In the genomic region with DNA sequence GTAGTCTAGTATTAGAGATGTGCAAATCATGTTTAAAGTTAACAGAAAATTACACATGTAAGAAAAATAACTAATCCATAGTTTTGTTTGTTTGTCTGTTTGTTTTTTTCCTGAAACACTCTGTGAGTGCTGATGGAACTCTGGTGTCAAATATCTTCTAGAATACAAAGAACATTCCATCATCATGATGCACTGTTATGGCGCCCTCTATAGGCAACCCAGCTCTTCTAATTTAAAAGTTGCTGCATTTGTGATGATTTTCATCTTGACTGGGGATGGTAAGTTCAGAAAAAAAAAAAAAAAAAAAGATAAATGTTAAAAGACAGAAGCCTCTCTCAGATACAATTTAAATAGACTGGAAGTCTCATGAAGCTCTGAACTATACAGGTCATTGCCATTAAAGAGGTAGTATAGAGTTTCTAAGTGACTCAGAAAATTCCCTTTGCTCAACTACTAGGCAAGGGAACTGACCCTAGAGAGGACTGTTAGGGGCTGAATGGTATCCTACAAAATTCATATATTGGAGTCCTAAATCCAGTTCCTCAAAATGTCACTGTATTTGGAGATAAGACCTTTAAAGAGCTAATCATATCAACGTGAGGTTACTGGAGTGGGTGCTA, we compare ENCODE assay signal across 11 cellular contexts.
DNase-seq lines count a peak whose midpoint lies in the region; ATAC-seq, FAIRE-seq and TF ChIP-seq lines count a peak whose summit lies in the region.
"Had no signal": no experiment of that assay in that cellular context is flagged by ENCODE, and none has a peak within 500 bp of the region (broad histone marks: within the 10 kb centered on the region; RNA-seq: fewer than 3 reads in every experiment).

No MANE protein-coding gene starts in this region.

- no peak for FAIRE-seq in RCC 7860 (lab: Jason Lieb, UNC)

- peaks cover 5% of the 10 kb centered on the region for H3K9me3 ChIP-seq in Karpas-422 (ENCODE audit: low read length)
- no peaks in the 10 kb centered on the region for H3K9me3 ChIP-seq in left lung
- H3K9me3 ChIP-seq: ovary had no signal

- H4K20me1 ChIP-seq in Karpas-422 (ENCODE audit: insufficient read depth, low read depth, low read length): no peaks in the 10 kb centered on the region

- peak; percentile 75 for DNase-seq in DMS53 (lab: John Stamatoyannopoulos, UW)
- DNase-seq in Karpas-422: peak; percentile 59
- DNase-seq in brain pericyte (ENCODE audit: low read depth, low spot score): peak; percentile 5
- DNase-seq in left lung: no peak
- DNase-seq in activated CD4-positive, alpha-beta T cell treated with anti-CD3 and anti-CD28 coated beads, Interleukin-2, amount 50 U/mL, for 48 hours: no peak
- DNase-seq in RCC 7860 (ENCODE audit: low spot score): no peak
- DNase-seq in C1 segment of cervical spinal cord (lab: John Stamatoyannopoulos, UW): no peak
- DNase-seq: effector memory CD4-positive, alpha-beta T cell; ovary; stimulated activated naive CD4-positive, alpha-beta T cell had no signal

- no peaks in the 10 kb centered on the region for H3K4me1 ChIP-seq in Karpas-422 (ENCODE audit: low read length)
- H3K4me1 ChIP-seq in left lung: no peaks in the 10 kb centered on the region

- H3K4me2 ChIP-seq in Karpas-422 (ENCODE audit: low read depth, low read length, poor library complexity, severe bottlenecking): no peak overlapping the region

- H3K4me3 ChIP-seq in Karpas-422 (ENCODE audit: low read length): no peak overlapping the region
- no peak overlapping the region for H3K4me3 ChIP-seq in left lung
- H3K4me3 ChIP-seq: ovary had no signal

- no peak overlapping the region for H2AFZ ChIP-seq in Karpas-422 (ENCODE audit: low read length)

- H3K27me3 ChIP-seq in Karpas-422 (ENCODE audit: low read length) (no peaks in the 10 kb centered on the region), left lung (no peaks in the 10 kb centered on the region)
- H3K27me3 ChIP-seq: ovary had no signal

- no peak overlapping the region for H3K27ac ChIP-seq in Karpas-422 (ENCODE audit: low read length)
- no peak overlapping the region for H3K27ac ChIP-seq in left lung
- H3K27ac ChIP-seq: ovary had no signal

- H3K36me3 ChIP-seq in Karpas-422 (ENCODE audit: insufficient read depth, low read length): no peaks in the 10 kb centered on the region
- no peaks in the 10 kb centered on the region for H3K36me3 ChIP-seq in left lung
- H3K36me3 ChIP-seq: ovary had no signal

- peak in 1 of 2 donors; percentile 22 for TF ChIP-seq CTCF in left lung (IDR thresholded peaks at IDR 0.05)

- no peak overlapping the region for H3K9ac ChIP-seq in Karpas-422 (ENCODE audit: low read length)

- H3K9me2 ChIP-seq in Karpas-422 (replicated peaks; ENCODE audit: insufficient read depth, low read length): no peaks in the 10 kb centered on the region

- no peaks in the 10 kb centered on the region for H3K79me2 ChIP-seq in Karpas-422 (ENCODE audit: low read length)

- ATAC-seq in left lung (peak; percentile 57), GM19467 (IDR thresholded peaks at IDR 0.05; ENCODE audit: unreplicated experiment) (no peak)

- intact Hi-C loops in left lung (cut with DNase I): no loop called here

Comparison
In these comparisons a context has a peak if more than half of its experiments do, and no peak if none do; other contexts are left out.
1. DNase-seq: peak in DMS53 (single experiment), Karpas-422 (single experiment) and brain pericyte (single experiment); none in left lung (0 of 2), activated CD4-positive, alpha-beta T cell treated with anti-CD3 and anti-CD28 coated beads, Interleukin-2, amount 50 U/mL, for 48 hours (0 of 2), RCC 7860 (single experiment) and C1 segment of cervical spinal cord (0 of 14).